Comparison of ENCODE assay signal across 10 cellular contexts in the genomic region with DNA sequence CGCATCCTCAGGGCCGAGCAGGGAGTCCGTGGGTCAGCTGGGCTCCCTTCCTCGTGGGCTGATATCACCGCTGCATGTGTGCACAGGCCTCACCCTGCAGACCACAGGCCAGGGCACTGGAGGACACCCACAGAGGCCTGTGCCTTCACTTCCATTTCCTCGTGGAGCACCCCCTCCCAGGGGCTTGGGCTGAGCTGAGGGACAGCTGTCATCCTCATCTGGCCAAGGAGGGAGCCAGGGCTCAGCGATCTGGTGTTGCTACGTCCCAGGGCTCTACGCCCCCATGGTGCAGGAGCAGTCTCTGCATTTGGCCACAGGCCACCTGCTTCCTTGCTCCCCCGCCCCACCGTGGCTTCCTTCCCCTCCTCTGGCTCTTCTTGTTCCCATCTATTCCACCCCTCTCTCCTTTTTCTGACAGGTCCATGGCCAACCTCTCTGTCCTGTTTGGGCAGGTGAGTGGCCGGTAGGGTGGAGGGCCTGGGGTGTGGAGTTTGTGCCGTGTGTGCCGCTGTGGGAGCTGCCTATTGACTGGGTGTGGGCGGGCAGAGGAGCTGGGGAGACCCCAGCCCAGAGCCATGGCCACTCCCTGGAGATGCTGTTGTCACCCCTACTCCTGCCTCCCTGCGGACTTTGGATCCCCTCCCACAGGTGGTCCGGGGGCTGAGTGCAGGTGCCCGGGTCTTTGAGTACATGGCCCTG. TPM values are rescaled to one million over a fixed set of nuclear protein-coding genes. Genes with fewer than 3 reads are reported as not detected.
DNase-seq lines count a peak whose midpoint lies in the region; ATAC-seq, FAIRE-seq and TF ChIP-seq lines count a peak whose summit lies in the region.
"Had no signal": no experiment of that assay in that cellular context is flagged by ENCODE, and none has a peak within 500 bp of the region (broad histone marks: within the 10 kb centered on the region; RNA-seq: fewer than 3 reads in every experiment).

No MANE protein-coding gene starts in this region.

- peaks cover 0 to 42% (median 2%) of the 10 kb centered on the region in 3 donors for H3K36me3 Mint-ChIP-seq in CD8-positive, alpha-beta memory T cell
- H3K36me3 Mint-ChIP-seq in activated T-helper 2 cell treated with anti-CD3 and anti-CD28 coated beads, Interferon-gamma antibody, Interleukin-2, Interleukin-4, amounts not matched to agents 10 μg/mL and 5 μg/mL and 100 μg/mL, durations not matched to agents 14 hours and 24 hours and 36 hours (ENCODE audit: low read depth): peaks cover 19% of the 10 kb centered on the region
- H3K36me3 Mint-ChIP-seq in nephron (ENCODE audit: low read depth): no peaks in the 10 kb centered on the region

- intact Hi-C loops in activated T-helper 2 cell treated with anti-CD3 and anti-CD28 coated beads, Interferon-gamma antibody, Interleukin-2, Interleukin-4, amounts not matched to agents 10 μg/mL and 5 μg/mL and 100 μg/mL, durations not matched to agents 14 hours and 24 hours and 36 hours (cut with micrococcal nuclease): loop anchor here (1.0 kb wide), 2 partner anchors 12 to 18 kb away; partner anchors contain the start of gene ABCB8
- intact Hi-C loops in mucosa of descending colon (cut with DNase I, micrococcal nuclease): no loop called here

- H3K4me1 Mint-ChIP-seq in CD8-positive, alpha-beta memory T cell: peaks cover 0 to 14% (median 7%) of the 10 kb centered on the region in 3 donors
- peaks cover 15% of the 10 kb centered on the region for H3K4me1 Mint-ChIP-seq in activated T-helper 2 cell treated with anti-CD3 and anti-CD28 coated beads, Interferon-gamma antibody, Interleukin-2, Interleukin-4, amounts not matched to agents 10 μg/mL and 5 μg/mL and 100 μg/mL, durations not matched to agents 14 hours and 24 hours and 36 hours (ENCODE audit: low read depth)
- H3K4me1 Mint-ChIP-seq in nephron: peaks cover 19% of the 10 kb centered on the region

- no peak for ATAC-seq in HG03159 (IDR thresholded peaks at IDR 0.05; ENCODE audit: unreplicated experiment)
- no peak for ATAC-seq in mucosa of descending colon

- no peak for DNase-seq in CD8-positive, alpha-beta memory T cell
- no peak for DNase-seq in activated T-helper 2 cell treated with anti-CD3 and anti-CD28 coated beads, Interferon-gamma antibody, Interleukin-2, Interleukin-4, amounts not matched to agents 10 μg/mL and 5 μg/mL and 100 μg/mL, durations not matched to agents 14 hours and 24 hours and 36 hours (ENCODE audit: low spot score)
- no peak for DNase-seq in pons (ENCODE audit: low spot score)
- DNase-seq in frontal cortex (ENCODE audit: low spot score in 2 of 2): no peak
- DNase-seq in mucosa of descending colon: no peak
- DNase-seq: dorsolateral prefrontal cortex had no signal

- no peaks in the 10 kb centered on the region for H3K9me3 Mint-ChIP-seq in CD8-positive, alpha-beta memory T cell
- H3K9me3 Mint-ChIP-seq in activated T-helper 2 cell treated with anti-CD3 and anti-CD28 coated beads, Interferon-gamma antibody, Interleukin-2, Interleukin-4, amounts not matched to agents 10 μg/mL and 5 μg/mL and 100 μg/mL, durations not matched to agents 14 hours and 24 hours and 36 hours: no peaks in the 10 kb centered on the region
- no peaks in the 10 kb centered on the region for H3K9me3 Mint-ChIP-seq in nephron

- peaks cover 20% of the 10 kb centered on the region for H3K36me3 ChIP-seq in CD8-positive, alpha-beta memory T cell (ENCODE audit: insufficient read depth, low read length)
- peaks cover 39% of the 10 kb centered on the region for H3K36me3 ChIP-seq in HUES6 (ENCODE audit: control insufficient read depth, insufficient read depth, low read length)
- H3K36me3 ChIP-seq in mucosa of descending colon (ENCODE audit: low read depth): no peaks in the 10 kb centered on the region

- H3K9ac ChIP-seq in HUES6 (ENCODE audit: low read length): peak overlapping the region; percentile 13

- H3K27me3 Mint-ChIP-seq in CD8-positive, alpha-beta memory T cell: no peaks in the 10 kb centered on the region
- no peaks in the 10 kb centered on the region for H3K27me3 Mint-ChIP-seq in activated T-helper 2 cell treated with anti-CD3 and anti-CD28 coated beads, Interferon-gamma antibody, Interleukin-2, Interleukin-4, amounts not matched to agents 10 μg/mL and 5 μg/mL and 100 μg/mL, durations not matched to agents 14 hours and 24 hours and 36 hours (ENCODE audit: low read depth)
- H3K27me3 Mint-ChIP-seq in nephron (ENCODE audit: low read depth): no peaks in the 10 kb centered on the region

- no peak overlapping the region for H3K4me3 ChIP-seq in CD8-positive, alpha-beta memory T cell (ENCODE audit: low read length)
- H3K4me3 ChIP-seq in HUES6 (ENCODE audit: low read depth, low read length) (no peak overlapping the region), mucosa of descending colon (no peak overlapping the region)
- H3K4me3 ChIP-seq: dorsolateral prefrontal cortex had no signal

- no peak overlapping the region for H3K4me3 Mint-ChIP-seq in CD8-positive, alpha-beta memory T cell
- no peak overlapping the region for H3K4me3 Mint-ChIP-seq in activated T-helper 2 cell treated with anti-CD3 and anti-CD28 coated beads, Interferon-gamma antibody, Interleukin-2, Interleukin-4, amounts not matched to agents 10 μg/mL and 5 μg/mL and 100 μg/mL, durations not matched to agents 14 hours and 24 hours and 36 hours (ENCODE audit: low read depth)
- no peak overlapping the region for H3K4me3 Mint-ChIP-seq in nephron

- FAIRE-seq in frontal cortex (lab: Jason Lieb, UNC): no peak

- H3K27ac Mint-ChIP-seq in CD8-positive, alpha-beta memory T cell: peak overlapping the region in 1 of 8 donors; percentile 72
- H3K27ac Mint-ChIP-seq in activated T-helper 2 cell treated with anti-CD3 and anti-CD28 coated beads, Interferon-gamma antibody, Interleukin-2, Interleukin-4, amounts not matched to agents 10 μg/mL and 5 μg/mL and 100 μg/mL, durations not matched to agents 14 hours and 24 hours and 36 hours: peak overlapping the region; percentile 91
- peak overlapping the region; percentile 69 to 82 (median 77) for H3K27ac Mint-ChIP-seq in nephron

- H3K9me3 ChIP-seq in CD8-positive, alpha-beta memory T cell (ENCODE audit: low read length): no peaks in the 10 kb centered on the region
- H3K9me3 ChIP-seq in HUES6 (ENCODE audit: control insufficient read depth, insufficient read depth, low read depth, low read length) (no peaks in the 10 kb centered on the region), mucosa of descending colon (no peaks in the 10 kb centered on the region)

- TF ChIP-seq CTCF in nephron (IDR thresholded peaks at IDR 0.05; ENCODE audit: unreplicated experiment in 3 of 3) (no peak), mucosa of descending colon (IDR thresholded peaks at IDR 0.05) (no peak)

- CTCF ChIA-PET in CD8-positive, alpha-beta memory T cell (lab: Charles Lee): no interaction called here

- peak overlapping the region; percentile 24 for H3K27ac ChIP-seq in CD8-positive, alpha-beta memory T cell (ENCODE audit: low read depth, low read length)
- H3K27ac ChIP-seq in HUES6 (ENCODE audit: low read depth, low read length): no peak overlapping the region
- H3K27ac ChIP-seq: dorsolateral prefrontal cortex had no signal

- POLR2A ChIA-PET in CD8-positive, alpha-beta memory T cell (lab: Charles Lee): no interaction called here

- H3K27me3 ChIP-seq in CD8-positive, alpha-beta memory T cell (ENCODE audit: insufficient read depth, low read length, poor library complexity, severe bottlenecking): no peaks in the 10 kb centered on the region
- H3K27me3 ChIP-seq in HUES6 (ENCODE audit: control insufficient read depth, insufficient read depth, low read length): no peaks in the 10 kb centered on the region
- H3K27me3 ChIP-seq: dorsolateral prefrontal cortex had no signal

- H3K4me1 ChIP-seq in CD8-positive, alpha-beta memory T cell (ENCODE audit: insufficient read depth, low read length): no peaks in the 10 kb centered on the region
- H3K4me1 ChIP-seq in HUES6 (ENCODE audit: control insufficient read depth, insufficient read depth, low read length) (peaks cover 16% of the 10 kb centered on the region; the same call in 1 of the 2 replicates), mucosa of descending colon (ENCODE audit: low read depth) (no peaks in the 10 kb centered on the region)

RNA-seq across cellular contexts. Expression of gene ASIC3, which starts 8.3 kb away (rescaled TPM):
- 1 to 10 TPM; 2.6 to 3.6 TPM for total RNA-seq in CD8-positive, alpha-beta memory T cell
- polyA plus RNA-seq in CD8-positive, alpha-beta memory T cell: not detected
- total RNA-seq in activated T-helper 2 cell treated with anti-CD3 and anti-CD28 coated beads, Interferon-gamma antibody, Interleukin-2, Interleukin-4, amounts not matched to agents 10 μg/mL and 5 μg/mL and 100 μg/mL, durations not matched to agents 14 hours and 24 hours and 36 hours: 3.3 and 4.0 TPM in 2 replicates
- total RNA-seq in frontal cortex (0.82 TPM), mucosa of descending colon (1 to 10 TPM; 1.2 to 6.5 (median 3.4) TPM)
- total RNA-seq: skeletal muscle tissue had no signal

RNA-seq across cellular contexts. Expression of gene ABCB8, which starts 11.7 kb away (rescaled TPM):
- 10 to 100 TPM; 49.2 to 52.3 TPM for total RNA-seq in CD8-positive, alpha-beta memory T cell
- 18.4 TPM for polyA plus RNA-seq in CD8-positive, alpha-beta memory T cell
- total RNA-seq in activated T-helper 2 cell treated with anti-CD3 and anti-CD28 coated beads, Interferon-gamma antibody, Interleukin-2, Interleukin-4, amounts not matched to agents 10 μg/mL and 5 μg/mL and 100 μg/mL, durations not matched to agents 14 hours and 24 hours and 36 hours: 59.5 and 59.6 TPM in 2 replicates
- total RNA-seq in frontal cortex (22.8 TPM), mucosa of descending colon (10 to 100 TPM; 40.1 to 44.9 (median 41.8) TPM)

RNA-seq across cellular contexts. Expression of gene ATG9B, which starts 15.7 kb away (rescaled TPM):
- 1 to 10 TPM; 3.8 to 4.2 TPM for total RNA-seq in CD8-positive, alpha-beta memory T cell
- 15.4 TPM for polyA plus RNA-seq in CD8-positive, alpha-beta memory T cell
- 5.0 and 6.4 TPM in 2 replicates for total RNA-seq in activated T-helper 2 cell treated with anti-CD3 and anti-CD28 coated beads, Interferon-gamma antibody, Interleukin-2, Interleukin-4, amounts not matched to agents 10 μg/mL and 5 μg/mL and 100 μg/mL, durations not matched to agents 14 hours and 24 hours and 36 hours
- 2.4 TPM for total RNA-seq in frontal cortex
- under 1 TPM; 0.09 to 0.90 (median 0.89) TPM for total RNA-seq in mucosa of descending colon
- total RNA-seq: skeletal muscle tissue had no signal

RNA-seq across cellular contexts. Expression of gene CDK5, which starts 17.7 kb away (rescaled TPM):
- 10 to 100 TPM; 20.5 to 23.2 TPM for total RNA-seq in CD8-positive, alpha-beta memory T cell
- 14.3 TPM for polyA plus RNA-seq in CD8-positive, alpha-beta memory T cell
- total RNA-seq in activated T-helper 2 cell treated with anti-CD3 and anti-CD28 coated beads, Interferon-gamma antibody, Interleukin-2, Interleukin-4, amounts not matched to agents 10 μg/mL and 5 μg/mL and 100 μg/mL, durations not matched to agents 14 hours and 24 hours and 36 hours: 24.1 and 25.7 TPM in 2 replicates
- total RNA-seq in frontal cortex: 47.7 TPM
- total RNA-seq in mucosa of descending colon: 10 to 100 TPM in 2 of 3 donors, 1 to 10 TPM in 1; 8.3 to 12.4 (median 11.7) TPM

RNA-seq across cellular contexts. Expression of gene SLC4A2, which starts 19.4 kb away (rescaled TPM):
- total RNA-seq in CD8-positive, alpha-beta memory T cell: 100 to 1,000 TPM; 119 to 121 TPM
- polyA plus RNA-seq in CD8-positive, alpha-beta memory T cell: 25.5 TPM
- total RNA-seq in activated T-helper 2 cell treated with anti-CD3 and anti-CD28 coated beads, Interferon-gamma antibody, Interleukin-2, Interleukin-4, amounts not matched to agents 10 μg/mL and 5 μg/mL and 100 μg/mL, durations not matched to agents 14 hours and 24 hours and 36 hours: 106 and 109 TPM in 2 replicates
- total RNA-seq in frontal cortex (10.6 TPM), mucosa of descending colon (100 to 1,000 TPM in 1 of 3 donors, 10 to 100 TPM in 2; 82.2 to 168 (median 89.5) TPM)
